17 cellular contexts compared by ENCODE assay signal in genomic region chr18:22521026-22521707, GRCh38.
DNase-seq lines count a peak whose midpoint lies in the region; ATAC-seq and TF ChIP-seq lines count a peak whose summit lies in the region.
"Had no signal": no experiment of that assay in that cellular context is flagged by ENCODE, and none has a peak within 500 bp of the region (broad histone marks: within the 10 kb centered on the region; RNA-seq: fewer than 3 reads in every experiment).

No MANE protein-coding gene starts in this region.

- no peak overlapping the region for H3K9ac ChIP-seq in mammary epithelial cell (ENCODE audit: insufficient read depth, low read length)
- H3K9ac ChIP-seq: BLaER1 had no signal

- POLR2A ChIA-PET in activated CD8-positive, alpha-beta T cell treated with anti-CD3 and anti-CD28 coated beads for 36 hours (lab: Charles Lee): interaction anchor here (0.7 kb wide), 1 partner anchor 12 kb away, joined by 4 read pairs; no protein-coding TSS in a partner anchor

- H3K9me3 Mint-ChIP-seq in activated CD8-positive, alpha-beta T cell treated with anti-CD3 and anti-CD28 coated beads for 36 hours: no peaks in the 10 kb centered on the region
- peaks cover 0 to 3% of the 10 kb centered on the region in 2 donors for H3K9me3 Mint-ChIP-seq in activated T-cell treated with anti-CD3 and anti-CD28 coated beads, Interleukin-2, amount 50 U/mL, for 72 hours
- peaks cover 2% of the 10 kb centered on the region for H3K9me3 Mint-ChIP-seq in activated T-cell treated with anti-CD3 and anti-CD28 coated beads, Interleukin-2, amount 50 U/mL, for 4 hours
- H3K9me3 Mint-ChIP-seq: CD8-positive, alpha-beta memory T cell; HFFc6 had no signal

- intact Hi-C loops in Right ventricle myocardium inferior (cut with DNase I): no loop called here
- intact Hi-C loops in cardiac septum (cut with DNase I): no loop called here
- intact Hi-C loops in mammary epithelial cell (cut with micrococcal nuclease): no loop called here
- intact Hi-C loops in right cardiac atrium (cut with DNase I): no loop called here
- intact Hi-C loops in activated CD8-positive, alpha-beta T cell treated with anti-CD3 and anti-CD28 coated beads for 36 hours (cut with micrococcal nuclease): no loop called here

- H3K27me3 ChIP-seq in mammary epithelial cell (ENCODE audit: insufficient read depth, low read length): no peaks in the 10 kb centered on the region
- no peaks in the 10 kb centered on the region for H3K27me3 ChIP-seq in right cardiac atrium (ENCODE audit: control insufficient read depth, insufficient read depth)
- H3K27me3 ChIP-seq: BLaER1 had no signal

- H2AFZ ChIP-seq in mammary epithelial cell (ENCODE audit: low read depth, low read length): peak overlapping the region; percentile 47

- no peaks in the 10 kb centered on the region for H3K4me1 Mint-ChIP-seq in activated CD8-positive, alpha-beta T cell treated with anti-CD3 and anti-CD28 coated beads for 36 hours (ENCODE audit: low read depth)
- no peaks in the 10 kb centered on the region for H3K4me1 Mint-ChIP-seq in activated T-cell treated with anti-CD3 and anti-CD28 coated beads, Interleukin-2, amount 50 U/mL, for 72 hours (ENCODE audit: low read depth)
- no peaks in the 10 kb centered on the region for H3K4me1 Mint-ChIP-seq in activated T-cell treated with anti-CD3 and anti-CD28 coated beads, Interleukin-2, amount 50 U/mL, for 4 hours (ENCODE audit: low read depth)
- H3K4me1 Mint-ChIP-seq: CD8-positive, alpha-beta memory T cell had no signal

- H3K27me3 Mint-ChIP-seq in activated CD8-positive, alpha-beta T cell treated with anti-CD3 and anti-CD28 coated beads for 36 hours: peaks cover 3% of the 10 kb centered on the region
- no peaks in the 10 kb centered on the region for H3K27me3 Mint-ChIP-seq in activated T-cell treated with anti-CD3 and anti-CD28 coated beads, Interleukin-2, amount 50 U/mL, for 72 hours (ENCODE audit: low read depth)
- H3K27me3 Mint-ChIP-seq in activated T-cell treated with anti-CD3 and anti-CD28 coated beads, Interleukin-2, amount 50 U/mL, for 4 hours (ENCODE audit: low read depth): no peaks in the 10 kb centered on the region

- 63% methylated on average over 5 of the region's 6 CpGs for WGBS in mammary epithelial cell (ENCODE audit: low coverage, missing lambda C conversion rate)
- WGBS in right cardiac atrium: 38% methylated on average over 6 of the region's 6 CpGs

- DNase-seq in Right ventricle myocardium inferior (ENCODE audit: missing footprints): no peak
- DNase-seq in cardiac septum (ENCODE audit: low spot score): no peak
- DNase-seq in mammary epithelial cell: no peak
- peak; percentile 41 to 56 (median 43) for DNase-seq in right cardiac atrium
- DNase-seq in activated CD8-positive, alpha-beta T cell treated with anti-CD3 and anti-CD28 coated beads for 36 hours: no peak
- DNase-seq in NCI-H146 (lab: John Stamatoyannopoulos, UW): no peak
- no peak for DNase-seq in activated T-cell treated with anti-CD3 and anti-CD28 coated beads, Interleukin-2, amount 50 U/mL, for 72 hours
- DNase-seq in activated T-cell treated with anti-CD3 and anti-CD28 coated beads, Interleukin-2, amount 50 U/mL, for 4 hours: no peak
- DNase-seq: CD8-positive, alpha-beta memory T cell; DMS79 treated with DMSO at 0.1 percent for 48 hours; HFFc6; Kasumi-1; NCI-H1105 treated with DMSO at 0.1 percent for 48 hours; NCI-H187 treated with DMSO at 0.1 percent for 48 hours; NCI-H446; NCI-H748 treated with DMSO at 0.1 percent for 48 hours had no signal

- CTCF ChIA-PET in mammary epithelial cell (lab: Charles Lee; ENCODE audit: low non-redundant PET): no interaction called here
- CTCF ChIA-PET in activated CD8-positive, alpha-beta T cell treated with anti-CD3 and anti-CD28 coated beads for 36 hours (lab: Charles Lee): no interaction called here

- H3K27ac Mint-ChIP-seq in activated CD8-positive, alpha-beta T cell treated with anti-CD3 and anti-CD28 coated beads for 36 hours: no peak overlapping the region
- H3K27ac Mint-ChIP-seq in activated T-cell treated with anti-CD3 and anti-CD28 coated beads, Interleukin-2, amount 50 U/mL, for 72 hours: no peak overlapping the region
- H3K27ac Mint-ChIP-seq: CD8-positive, alpha-beta memory T cell; HFFc6 had no signal

- in situ Hi-C loops in mammary epithelial cell (cut with MboI; ENCODE audit: low sequenced_read_pairs in 2 of 2): no loop called here

- H3K4me1 ChIP-seq in mammary epithelial cell (ENCODE audit: insufficient read depth, low read length): no peaks in the 10 kb centered on the region
- no peaks in the 10 kb centered on the region for H3K4me1 ChIP-seq in right cardiac atrium (ENCODE audit: control insufficient read depth, insufficient read depth, low read length)

- H3K4me2 ChIP-seq in mammary epithelial cell (ENCODE audit: insufficient read depth, low read depth, low read length): no peak overlapping the region
- H3K4me2 ChIP-seq: BLaER1 had no signal

- TF ChIP-seq CTCF in mammary epithelial cell (conservative IDR thresholded peaks at IDR 0.05 in 1 of 2, IDR thresholded peaks at IDR 0.05 in 1 of 2; ENCODE audit: extremely low read depth in 1 of 2, insufficient read depth in 1 of 2, low read depth in 1 of 2, low read length in 2 of 2): no peak
- TF ChIP-seq CTCF in activated CD8-positive, alpha-beta T cell treated with anti-CD3 and anti-CD28 coated beads for 36 hours (IDR thresholded peaks at IDR 0.05): no peak

- no peaks in the 10 kb centered on the region for H4K20me1 ChIP-seq in mammary epithelial cell (ENCODE audit: insufficient read depth, low read length)
- H4K20me1 ChIP-seq: BLaER1 had no signal

- no peaks in the 10 kb centered on the region for H3K36me3 Mint-ChIP-seq in activated CD8-positive, alpha-beta T cell treated with anti-CD3 and anti-CD28 coated beads for 36 hours (ENCODE audit: low read depth)
- no peaks in the 10 kb centered on the region for H3K36me3 Mint-ChIP-seq in activated T-cell treated with anti-CD3 and anti-CD28 coated beads, Interleukin-2, amount 50 U/mL, for 72 hours (ENCODE audit: insufficient read depth in 2 of 2)
- H3K36me3 Mint-ChIP-seq in activated T-cell treated with anti-CD3 and anti-CD28 coated beads, Interleukin-2, amount 50 U/mL, for 4 hours (ENCODE audit: insufficient read depth): no peaks in the 10 kb centered on the region

- no peaks in the 10 kb centered on the region for H3K36me3 ChIP-seq in mammary epithelial cell (ENCODE audit: insufficient read depth, low read length)
- H3K36me3 ChIP-seq: BLaER1 had no signal

- H3K27ac ChIP-seq in mammary epithelial cell (ENCODE audit: insufficient read depth, low read depth, low read length) (no peak overlapping the region), right cardiac atrium (ENCODE audit: low read length) (peak overlapping the region; percentile 23)
- H3K27ac ChIP-seq: BLaER1 had no signal

- ATAC-seq in Right ventricle myocardium inferior (peak; percentile 82), right cardiac atrium (peak; percentile 75 to 81)
- ATAC-seq in activated CD8-positive, alpha-beta T cell treated with anti-CD3 and anti-CD28 coated beads for 36 hours: no peak
- no peak for ATAC-seq in activated T-cell treated with anti-CD3 and anti-CD28 coated beads, Interleukin-2, amount 50 U/mL, for 72 hours (replicated peaks in 1 of 2)
- no peak for ATAC-seq in activated T-cell treated with anti-CD3 and anti-CD28 coated beads, Interleukin-2, amount 50 U/mL, for 4 hours

- no TSS peak for BruUV-seq in mammary epithelial cell (replicated peaks; lab: Mats Ljungman, UMichigan)

- H3K9me3 ChIP-seq in mammary epithelial cell (replicated peaks; ENCODE audit: insufficient read depth, low read length) (no peaks in the 10 kb centered on the region), right cardiac atrium (ENCODE audit: control insufficient read depth, low read length) (no peaks in the 10 kb centered on the region)
- H3K9me3 ChIP-seq: BLaER1 had no signal

- no peak overlapping the region for H3K4me3 Mint-ChIP-seq in activated CD8-positive, alpha-beta T cell treated with anti-CD3 and anti-CD28 coated beads for 36 hours
- H3K4me3 Mint-ChIP-seq in activated T-cell treated with anti-CD3 and anti-CD28 coated beads, Interleukin-2, amount 50 U/mL, for 72 hours: no peak overlapping the region
- H3K4me3 Mint-ChIP-seq in activated T-cell treated with anti-CD3 and anti-CD28 coated beads, Interleukin-2, amount 50 U/mL, for 4 hours: no peak overlapping the region
- H3K4me3 Mint-ChIP-seq: CD8-positive, alpha-beta memory T cell; HFFc6 had no signal

- H3K4me3 ChIP-seq in mammary epithelial cell (replicated peaks in 1 of 3; ENCODE audit: insufficient read depth in 1 of 3, low read depth in 2 of 3, low read length in 3 of 3) (no peak overlapping the region), right cardiac atrium (ENCODE audit: low read length) (no peak overlapping the region)
- H3K4me3 ChIP-seq: BLaER1 had no signal

- dilution Hi-C loops in mammary epithelial cell (cut with HindIII; ENCODE audit: low sequenced_read_pairs): no loop called here

- H3K79me2 ChIP-seq in mammary epithelial cell (ENCODE audit: insufficient read depth, low read length): no peaks in the 10 kb centered on the region

Comparison
In these comparisons a context has a peak if more than half of its experiments do, and no peak if none do; other contexts are left out.
1. DNase-seq: peak in right cardiac atrium (3 of 3); none in Right ventricle myocardium inferior (single experiment), cardiac septum (single experiment), mammary epithelial cell (single experiment), activated CD8-positive, alpha-beta T cell treated with anti-CD3 and anti-CD28 coated beads for 36 hours (single experiment), NCI-H146 (single experiment), activated T-cell treated with anti-CD3 and anti-CD28 coated beads, Interleukin-2, amount 50 U/mL, for 72 hours (0 of 2) and activated T-cell treated with anti-CD3 and anti-CD28 coated beads, Interleukin-2, amount 50 U/mL, for 4 hours (single experiment).
2. ATAC-seq: peak in Right ventricle myocardium inferior (single experiment) and right cardiac atrium (2 of 2); none in activated CD8-positive, alpha-beta T cell treated with anti-CD3 and anti-CD28 coated beads for 36 hours (single experiment), activated T-cell treated with anti-CD3 and anti-CD28 coated beads, Interleukin-2, amount 50 U/mL, for 72 hours (0 of 2) and activated T-cell treated with anti-CD3 and anti-CD28 coated beads, Interleukin-2, amount 50 U/mL, for 4 hours (0 of 2).